14 cellular contexts compared by ENCODE assay signal in genomic region chr2:161915121-161915520, GRCh38.
DNase-seq lines count a peak whose midpoint lies in the region; ATAC-seq and TF ChIP-seq lines count a peak whose summit lies in the region.
"Had no signal": no experiment of that assay in that cellular context is flagged by ENCODE, and none has a peak within 500 bp of the region (broad histone marks: within the 10 kb centered on the region; RNA-seq: fewer than 3 reads in every experiment).

No MANE protein-coding gene starts in this region.

- DNase-seq in EH (ENCODE audit: low read depth) (peak; percentile 18), M059J (ENCODE audit: low read depth) (peak; percentile 14), fibroblast of peridontal ligament (ENCODE audit: extremely low read depth) (peak; percentile 8), renal cortical epithelial cell (ENCODE audit: low read depth) (peak; percentile 54), mesothelial cell of epicardium (ENCODE audit: low spot score in 2 of 2, unreplicated experiment in 2 of 2) (no peak), NCI-H748 treated with DMSO at 0.1 percent for 48 hours (lab: John Stamatoyannopoulos, UW) (no peak), ascending aorta (ENCODE audit: low spot score in 2 of 2) (no peak)
- no peak for DNase-seq in activated CD8-positive, alpha-beta memory T cell treated with anti-CD3 and anti-CD28 coated beads, Interleukin-2, amount 10 ng/mL, durations not matched to agents 7 days and 5 days
- DNase-seq: COR-L47, H9, NCI-H2227 treated with DMSO at 0.1 percent for 48 hours, PC-3 had no signal

- no peak overlapping the region for H3K27ac Mint-ChIP-seq in mesothelial cell of epicardium
- H3K27ac Mint-ChIP-seq in activated CD8-positive, alpha-beta memory T cell treated with anti-CD3 and anti-CD28 coated beads, Interleukin-2, amount 10 ng/mL, durations not matched to agents 7 days and 5 days = no peak overlapping the region
- H3K27ac Mint-ChIP-seq: H9 had no signal

- no peak overlapping the region for H3K27ac ChIP-seq in ascending aorta
- H3K27ac ChIP-seq: BLaER1 treated with 17β-estradiol and CSF1 and Interleukin-3, amounts not matched to agents 10 nM and 100 nM had no signal

- TF ChIP-seq CTCF in mesothelial cell of epicardium (IDR thresholded peaks at IDR 0.05; ENCODE audit: unreplicated experiment) (no peak), ascending aorta (IDR thresholded peaks at IDR 0.05) (no peak)

- H3K36me3 ChIP-seq in ascending aorta = no peaks in the 10 kb centered on the region

- H3K27me3 ChIP-seq in ascending aorta = no peaks in the 10 kb centered on the region

- no peak overlapping the region for H3K4me3 ChIP-seq in ascending aorta
- H3K4me3 ChIP-seq: BLaER1 treated with 17β-estradiol and CSF1 and Interleukin-3, amounts not matched to agents 10 nM and 100 nM; K562 had no signal

- CTCF ChIA-PET in activated CD8-positive, alpha-beta memory T cell treated with anti-CD3 and anti-CD28 coated beads, Interleukin-2, amount 10 ng/mL, durations not matched to agents 7 days and 5 days (lab: Charles Lee) = interaction anchor here (1.5 kb wide), 1 partner anchor 32 kb away, joined by 4 read pairs; no protein-coding TSS in a partner anchor

- H3K4me1 Mint-ChIP-seq in mesothelial cell of epicardium = no peaks in the 10 kb centered on the region
- H3K4me1 Mint-ChIP-seq in activated CD8-positive, alpha-beta memory T cell treated with anti-CD3 and anti-CD28 coated beads, Interleukin-2, amount 10 ng/mL, durations not matched to agents 7 days and 5 days = peaks cover 4% of the 10 kb centered on the region
- H3K4me1 Mint-ChIP-seq: H9 had no signal

- intact Hi-C loops in ascending aorta (cut with DNase I) = no loop called here

- H3K9me3 ChIP-seq in ascending aorta = no peaks in the 10 kb centered on the region

- H3K27me3 Mint-ChIP-seq in mesothelial cell of epicardium (ENCODE audit: low read depth) = peaks cover 18% of the 10 kb centered on the region
- peaks cover 6% of the 10 kb centered on the region for H3K27me3 Mint-ChIP-seq in activated CD8-positive, alpha-beta memory T cell treated with anti-CD3 and anti-CD28 coated beads, Interleukin-2, amount 10 ng/mL, durations not matched to agents 7 days and 5 days

- H3K4me3 Mint-ChIP-seq in mesothelial cell of epicardium = no peak overlapping the region
- H3K4me3 Mint-ChIP-seq in activated CD8-positive, alpha-beta memory T cell treated with anti-CD3 and anti-CD28 coated beads, Interleukin-2, amount 10 ng/mL, durations not matched to agents 7 days and 5 days = no peak overlapping the region
- H3K4me3 Mint-ChIP-seq: H9 had no signal

- H3K9me3 Mint-ChIP-seq in mesothelial cell of epicardium = no peaks in the 10 kb centered on the region
- no peaks in the 10 kb centered on the region for H3K9me3 Mint-ChIP-seq in activated CD8-positive, alpha-beta memory T cell treated with anti-CD3 and anti-CD28 coated beads, Interleukin-2, amount 10 ng/mL, durations not matched to agents 7 days and 5 days (ENCODE audit: low read depth)
- H3K9me3 Mint-ChIP-seq: H9 had no signal

- H3K4me1 ChIP-seq in ascending aorta = no peaks in the 10 kb centered on the region
- H3K4me1 ChIP-seq: BLaER1 treated with 17β-estradiol and CSF1 and Interleukin-3, amounts not matched to agents 10 nM and 100 nM had no signal

- ATAC-seq in activated CD8-positive, alpha-beta memory T cell treated with anti-CD3 and anti-CD28 coated beads, Interleukin-2, amount 10 ng/mL, durations not matched to agents 7 days and 5 days = no peak
- ATAC-seq: K562, PC-3 had no signal

- H3K36me3 Mint-ChIP-seq in mesothelial cell of epicardium = no peaks in the 10 kb centered on the region
- H3K36me3 Mint-ChIP-seq in activated CD8-positive, alpha-beta memory T cell treated with anti-CD3 and anti-CD28 coated beads, Interleukin-2, amount 10 ng/mL, durations not matched to agents 7 days and 5 days = peaks cover under 1% of the 10 kb centered on the region

Comparison
In these comparisons a context has a peak if more than half of its experiments do, and no peak if none do; other contexts are left out.
1. DNase-seq: peak in EH (single experiment), M059J (single experiment), fibroblast of peridontal ligament (single experiment) and renal cortical epithelial cell (single experiment); none in mesothelial cell of epicardium (0 of 2), NCI-H748 treated with DMSO at 0.1 percent for 48 hours (single experiment), activated CD8-positive, alpha-beta memory T cell treated with anti-CD3 and anti-CD28 coated beads, Interleukin-2, amount 10 ng/mL, durations not matched to agents 7 days and 5 days (single experiment) and ascending aorta (0 of 2).